Comparison of ENCODE assay signal across 29 cellular contexts in the genomic region with DNA sequence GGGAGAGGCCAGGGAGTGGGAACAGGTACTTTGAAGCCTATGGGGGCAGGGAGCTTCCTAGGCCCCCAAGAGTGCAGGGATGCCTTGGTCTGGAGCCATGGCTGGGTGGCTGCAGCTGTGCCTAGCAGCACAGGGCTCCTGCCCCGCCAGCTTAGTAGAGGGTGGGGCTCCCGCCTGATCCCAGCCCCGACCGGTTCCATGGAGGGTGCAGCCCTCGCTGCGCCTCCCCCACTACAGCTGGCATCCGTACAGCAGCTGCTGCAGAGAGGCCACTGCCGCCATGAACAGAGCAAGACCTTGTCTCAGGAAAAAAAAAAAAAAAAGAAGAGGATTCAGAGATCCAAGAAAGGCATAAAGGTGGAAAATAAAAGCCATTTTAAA.
DNase-seq lines count a peak whose midpoint lies in the region; ATAC-seq and TF ChIP-seq lines count a peak whose summit lies in the region.
"Had no signal": no experiment of that assay in that cellular context is flagged by ENCODE, and none has a peak within 500 bp of the region (broad histone marks: within the 10 kb centered on the region; RNA-seq: fewer than 3 reads in every experiment).

No MANE protein-coding gene starts in this region.

- no peak overlapping the region for H3K4me3 Mint-ChIP-seq in WTC11
- H3K4me3 Mint-ChIP-seq in activated naive CD4-positive, alpha-beta T cell treated with anti-CD3 and anti-CD28 coated beads, Interleukin-2, amount 10 ng/mL, durations not matched to agents 7 days and 5 days: no peak overlapping the region
- H3K4me3 Mint-ChIP-seq: activated CD4-positive, alpha-beta memory T cell treated with anti-CD3 and anti-CD28 coated beads for 36 hours; activated naive CD8-positive, alpha-beta T cell treated with anti-CD3 and anti-CD28 coated beads, Interleukin-2, amount 50 U/mL, for 24 hours; neural progenitor cell; stimulated activated naive CD8-positive, alpha-beta T cell treated with anti-CD3 and anti-CD28 coated beads, Interleukin-15, Interleukin-2, amounts not matched to agents 100 ng/mL and 50 ng/mL, for 24 hours; T-helper 2 cell treated with Interferon-gamma antibody and Interleukin-4, amounts not matched to agents 5 μg/mL and 100 μg/mL, for 36 hours had no signal

- H3K27me3 Mint-ChIP-seq in WTC11 (ENCODE audit: low read depth): no peaks in the 10 kb centered on the region
- no peaks in the 10 kb centered on the region for H3K27me3 Mint-ChIP-seq in activated naive CD4-positive, alpha-beta T cell treated with anti-CD3 and anti-CD28 coated beads, Interleukin-2, amount 10 ng/mL, durations not matched to agents 7 days and 5 days
- H3K27me3 Mint-ChIP-seq: activated CD4-positive, alpha-beta memory T cell treated with anti-CD3 and anti-CD28 coated beads for 36 hours; activated naive CD8-positive, alpha-beta T cell treated with anti-CD3 and anti-CD28 coated beads, Interleukin-2, amount 50 U/mL, for 24 hours; stimulated activated naive CD8-positive, alpha-beta T cell treated with anti-CD3 and anti-CD28 coated beads, Interleukin-15, Interleukin-2, amounts not matched to agents 100 ng/mL and 50 ng/mL, for 24 hours had no signal

- POLR2A ChIA-PET in WTC11 (lab: Charles Lee): interaction anchor here (0.7 to 1.2 kb wide), 2 partner anchors 39 to 588 kb away, joined by 3 read pairs; no protein-coding TSS in a partner anchor

- TF ChIP-seq CTCF in WTC11 (IDR thresholded peaks at IDR 0.05): no peak

- H3K27ac Mint-ChIP-seq in WTC11: no peak overlapping the region
- H3K27ac Mint-ChIP-seq in activated naive CD4-positive, alpha-beta T cell treated with anti-CD3 and anti-CD28 coated beads, Interleukin-2, amount 10 ng/mL, durations not matched to agents 7 days and 5 days: no peak overlapping the region
- H3K27ac Mint-ChIP-seq: activated CD4-positive, alpha-beta memory T cell treated with anti-CD3 and anti-CD28 coated beads for 36 hours; activated naive CD8-positive, alpha-beta T cell treated with anti-CD3 and anti-CD28 coated beads, Interleukin-2, amount 50 U/mL, for 24 hours; neural progenitor cell; stimulated activated naive CD8-positive, alpha-beta T cell treated with anti-CD3 and anti-CD28 coated beads, Interleukin-15, Interleukin-2, amounts not matched to agents 100 ng/mL and 50 ng/mL, for 24 hours; T-helper 2 cell treated with Interferon-gamma antibody and Interleukin-4, amounts not matched to agents 5 μg/mL and 100 μg/mL, for 36 hours had no signal

- peak in 13 of 14 donors; percentile 5 to 83 (median 69) for DNase-seq in C1 segment of cervical spinal cord (lab: John Stamatoyannopoulos, UW)
- peak; percentile 38 for DNase-seq in WTC11 (ENCODE audit: low spot score)
- DNase-seq in hypothalamus (lab: John Stamatoyannopoulos, UW): peak in 50 of 51 donors; percentile 3 to 91 (median 70)
- peak in 53 of 56 donors; percentile 28 to 92 (median 75) for DNase-seq in nucleus accumbens (lab: John Stamatoyannopoulos, UW)
- no peak for DNase-seq in NCI-H1092 (lab: John Stamatoyannopoulos, UW)
- DNase-seq in stimulated activated naive CD4-positive, alpha-beta T cell treated with Interleukin-2 at 50 U/mL for 16 hours (lab: John Stamatoyannopoulos, UW): no peak
- no peak for DNase-seq in activated naive CD4-positive, alpha-beta T cell treated with anti-CD3 and anti-CD28 coated beads, Interleukin-2, amount 10 ng/mL, durations not matched to agents 7 days and 5 days
- DNase-seq in SW480 (ENCODE audit: low spot score): no peak
- DNase-seq: activated CD4-positive, alpha-beta memory T cell treated with anti-CD3 and anti-CD28 coated beads for 36 hours; activated effector memory CD4-positive, alpha-beta T cell treated with anti-CD3 and anti-CD28 coated beads, Interleukin-2, amount 50 U/mL, for 16 hours; activated naive CD8-positive, alpha-beta T cell treated with anti-CD3 and anti-CD28 coated beads, Interleukin-2, amount 50 U/mL, for 24 hours; activated T-cell treated with anti-CD3 and anti-CD28 coated beads for 4 hours; Caco-2; cortex of kidney; left ventricle myocardium inferior; MG63; mucosa of descending colon; NCI-H1436; NCI-H2107; NCI-H510A treated with DMSO at 0.1 percent for 48 hours; retina; stimulated activated CD4-positive, alpha-beta T cell treated with anti-CD3 and anti-CD28 coated beads, Interleukin-4, amount 100 ng/mL, for 4 hours; transverse colon; WERI-Rb-1 had no signal

- H3K36me3 Mint-ChIP-seq in WTC11: peaks cover 12% of the 10 kb centered on the region
- peaks cover 6% of the 10 kb centered on the region for H3K36me3 Mint-ChIP-seq in activated naive CD4-positive, alpha-beta T cell treated with anti-CD3 and anti-CD28 coated beads, Interleukin-2, amount 10 ng/mL, durations not matched to agents 7 days and 5 days
- H3K36me3 Mint-ChIP-seq: activated CD4-positive, alpha-beta memory T cell treated with anti-CD3 and anti-CD28 coated beads for 36 hours had no signal

- H3K9me3 Mint-ChIP-seq in WTC11: peaks cover 18% of the 10 kb centered on the region
- H3K9me3 Mint-ChIP-seq in activated naive CD4-positive, alpha-beta T cell treated with anti-CD3 and anti-CD28 coated beads, Interleukin-2, amount 10 ng/mL, durations not matched to agents 7 days and 5 days: peaks cover 18% of the 10 kb centered on the region

- ATAC-seq in WTC11: peak; percentile 77
- ATAC-seq: activated naive CD8-positive, alpha-beta T cell treated with anti-CD3 and anti-CD28 coated beads, Interleukin-2, amount 50 U/mL, for 24 hours; HCT116; mucosa of descending colon; SK-N-SH treated with all-trans-retinoic acid at 6 μM for 48 hours had no signal

- H3K4me1 Mint-ChIP-seq in WTC11: peaks cover 38% of the 10 kb centered on the region
- H3K4me1 Mint-ChIP-seq in activated naive CD4-positive, alpha-beta T cell treated with anti-CD3 and anti-CD28 coated beads, Interleukin-2, amount 10 ng/mL, durations not matched to agents 7 days and 5 days: peaks cover 4% of the 10 kb centered on the region

- CTCF ChIA-PET in WTC11 (lab: Charles Lee): no interaction called here
- CTCF ChIA-PET in activated naive CD4-positive, alpha-beta T cell treated with anti-CD3 and anti-CD28 coated beads, Interleukin-2, amount 10 ng/mL, durations not matched to agents 7 days and 5 days (lab: Charles Lee): no interaction called here

TF ChIP-seq in WTC11, 78 proteins besides CTCF, POLR2A, EP300 and RAD21:
- TF ChIP-seq ZNF423 (CRISPR knock-in tag; IDR thresholded peaks at IDR 0.05): 0 out of 2 replicates have a peak, but pooled peaks have one; percentile 20
- TF ChIP-seq, protein P1, sequence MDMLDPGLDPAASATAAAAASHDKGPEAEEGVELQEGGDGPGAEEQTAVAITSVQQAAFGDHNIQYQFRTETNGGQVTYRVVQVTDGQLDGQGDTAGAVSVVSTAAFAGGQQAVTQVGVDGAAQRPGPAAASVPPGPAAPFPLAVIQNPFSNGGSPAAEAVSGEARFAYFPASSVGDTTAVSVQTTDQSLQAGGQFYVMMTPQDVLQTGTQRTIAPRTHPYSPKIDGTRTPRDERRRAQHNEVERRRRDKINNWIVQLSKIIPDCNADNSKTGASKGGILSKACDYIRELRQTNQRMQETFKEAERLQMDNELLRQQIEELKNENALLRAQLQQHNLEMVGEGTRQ (CRISPR knock-in tag; IDR thresholded peaks at IDR 0.05): no peak

Comparison
In these comparisons a context has a peak if more than half of its experiments do, and no peak if none do; other contexts are left out.
1. DNase-seq: peak in C1 segment of cervical spinal cord (13 of 14), WTC11 (single experiment), hypothalamus (50 of 51) and nucleus accumbens (53 of 56); none in NCI-H1092 (single experiment), stimulated activated naive CD4-positive, alpha-beta T cell treated with Interleukin-2 at 50 U/mL for 16 hours (single experiment), activated naive CD4-positive, alpha-beta T cell treated with anti-CD3 and anti-CD28 coated beads, Interleukin-2, amount 10 ng/mL, durations not matched to agents 7 days and 5 days (single experiment) and SW480 (single experiment).